Comparison of ENCODE assay signal across 2 cellular contexts in genomic region chr4:152356428-152357034, GRCh38.
TF ChIP-seq lines count a peak whose summit lies in the region.

No MANE protein-coding gene starts in this region.

TF ChIP-seq in IMR-90, 13 proteins besides CTCF, POLR2A, EP300 and RAD21:
- no peak for TF ChIP-seq MXI1 (IDR thresholded peaks at IDR 0.05; ENCODE audit: borderline replicate concordance, low read depth, low read length)
- TF ChIP-seq ELK1 (IDR thresholded peaks at IDR 0.05; ENCODE audit: borderline replicate concordance, low read depth, low read length), result no peak
- no peak for TF ChIP-seq CHD1 (IDR thresholded peaks at IDR 0.05; ENCODE audit: low read depth, low read length)
- TF ChIP-seq SMC3 (IDR thresholded peaks at IDR 0.05; ENCODE audit: low read depth, low read length), result no peak
- TF ChIP-seq MAZ (IDR thresholded peaks at IDR 0.05; ENCODE audit: borderline replicate concordance, low read depth, low read length), result no peak
- no peak for TF ChIP-seq RCOR1 (IDR thresholded peaks at IDR 0.05; ENCODE audit: insufficient replicate concordance, low read length)
- TF ChIP-seq CEBPB (IDR thresholded peaks at IDR 0.05; ENCODE audit: low read depth, low read length), result no peak
- TF ChIP-seq FOS (IDR thresholded peaks at IDR 0.05; ENCODE audit: low read depth, low read length), result no peak
- no peak for TF ChIP-seq MAFK (IDR thresholded peaks at IDR 0.05; ENCODE audit: low read depth, low read length)
- TF ChIP-seq, protein P1, sequence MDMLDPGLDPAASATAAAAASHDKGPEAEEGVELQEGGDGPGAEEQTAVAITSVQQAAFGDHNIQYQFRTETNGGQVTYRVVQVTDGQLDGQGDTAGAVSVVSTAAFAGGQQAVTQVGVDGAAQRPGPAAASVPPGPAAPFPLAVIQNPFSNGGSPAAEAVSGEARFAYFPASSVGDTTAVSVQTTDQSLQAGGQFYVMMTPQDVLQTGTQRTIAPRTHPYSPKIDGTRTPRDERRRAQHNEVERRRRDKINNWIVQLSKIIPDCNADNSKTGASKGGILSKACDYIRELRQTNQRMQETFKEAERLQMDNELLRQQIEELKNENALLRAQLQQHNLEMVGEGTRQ (IDR thresholded peaks at IDR 0.05; ENCODE audit: low read depth, low read length), result no peak
- no peak for TF ChIP-seq NFE2L2 (IDR thresholded peaks at IDR 0.05; ENCODE audit: low read depth, low read length)
- TF ChIP-seq BHLHE40 (IDR thresholded peaks at IDR 0.05; ENCODE audit: low read depth, low read length), result no peak

TF ChIP-seq in liver, 16 proteins besides CTCF, POLR2A, EP300 and RAD21:
- TF ChIP-seq JUND (IDR thresholded peaks at IDR 0.05) (no peak), HNF4A (conservative IDR thresholded peaks at IDR 0.05) (peak; percentile 18 to 31)
